Comparison of ENCODE assay signal across 6 cellular contexts in the genomic region with DNA sequence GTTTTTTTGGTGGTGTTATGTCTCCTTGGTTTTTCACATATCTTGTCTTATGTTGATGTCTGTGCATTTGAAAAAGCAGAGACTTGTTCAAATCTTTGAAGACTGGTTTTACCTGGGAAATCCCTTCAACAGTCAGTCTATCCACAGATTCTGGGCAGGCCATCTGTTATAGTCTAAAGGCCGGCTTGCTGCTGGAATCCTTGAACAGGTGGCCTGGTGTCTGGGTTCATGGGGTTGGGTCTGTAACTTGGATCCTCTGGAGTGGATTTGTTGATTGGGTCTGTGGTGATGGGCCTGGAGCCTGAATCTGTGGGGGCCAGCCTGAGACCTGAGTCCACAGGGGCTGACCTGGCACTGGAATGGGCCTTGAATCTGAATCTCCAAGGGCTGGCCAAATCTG.
"Had no signal": no experiment of that assay in that cellular context is flagged by ENCODE, and none has a peak within 500 bp of the region (broad histone marks: within the 10 kb centered on the region; RNA-seq: fewer than 3 reads in every experiment).

No MANE protein-coding gene starts in this region.

- H3K27ac ChIP-seq: GM23248, HL-60 had no signal

- H3K9me3 ChIP-seq: HAP-1 had no signal

- H3K4me3 ChIP-seq: GM23248, HAP-1 had no signal

- H3K36me3 ChIP-seq: HAP-1 had no signal

- DNase-seq: GM23248, GOT3, H7, HFFc6 had no signal
